Comparison of ENCODE assay signal across 18 cellular contexts in genomic region chr2:220966636-220967035, GRCh38.
DNase-seq lines count a peak whose midpoint lies in the region; ATAC-seq, FAIRE-seq and TF ChIP-seq lines count a peak whose summit lies in the region.
"Had no signal": no experiment of that assay in that cellular context is flagged by ENCODE, and none has a peak within 500 bp of the region (broad histone marks: within the 10 kb centered on the region; RNA-seq: fewer than 3 reads in every experiment).

No MANE protein-coding gene starts in this region.

- ATAC-seq in GM18870 (IDR thresholded peaks at IDR 0.05; ENCODE audit: unreplicated experiment): no peak
- ATAC-seq in GM19324 (IDR thresholded peaks at IDR 0.05; ENCODE audit: low FRiP score, unreplicated experiment): no peak
- ATAC-seq: sciatic nerve; stimulated activated naive CD8-positive, alpha-beta T cell treated with anti-CD3 and anti-CD28 coated beads, Interleukin-15, Interleukin-2, amounts not matched to agents 100 U/mL and 50 U/mL, for 24 hours had no signal

- TF ChIP-seq CTCF in epithelial cell of proximal tubule (conservative IDR thresholded peaks at IDR 0.05; ENCODE audit: low read depth, low read length): no peak

- no peak overlapping the region for H3K4me3 ChIP-seq in epithelial cell of proximal tubule (ENCODE audit: low read depth, low read length)
- H3K4me3 ChIP-seq: dorsolateral prefrontal cortex, neural progenitor cell had no signal

- DNase-seq in EL: peak; percentile 93
- peak; percentile 74 for DNase-seq in RCC 7860 (ENCODE audit: low spot score)
- peak; percentile 69 for DNase-seq in epithelial cell of proximal tubule (ENCODE audit: low read depth)
- DNase-seq in non-pigmented ciliary epithelial cell (ENCODE audit: low read depth): peak; percentile 82
- no peak for DNase-seq in activated effector memory CD4-positive, alpha-beta T cell treated with anti-CD3 and anti-CD28 coated beads, Interleukin-2, amount 50 U/mL, for 16 hours
- DNase-seq in activated effector memory CD4-positive, alpha-beta T cell treated with Interleukin-2 at 50 U/mL for 16 hours: no peak
- DNase-seq: activated CD4-positive, alpha-beta T cell treated with anti-CD3 and anti-CD28 coated beads, Interleukin-2, amount 10 ng/mL, durations not matched to agents 24 days and 14 days; activated T-cell treated with anti-CD3 and anti-CD28 coated beads, Interleukin-2, amount 50 U/mL, for 48 hours; amniotic stem cell; CD4-positive, alpha-beta T cell; dorsolateral prefrontal cortex; NCI-H1417; stimulated activated naive CD8-positive, alpha-beta T cell treated with anti-CD3 and anti-CD28 coated beads, Interleukin-15, Interleukin-2, amounts not matched to agents 100 U/mL and 50 U/mL, for 24 hours; T-helper 2 cell had no signal

- FAIRE-seq in RCC 7860 (lab: Jason Lieb, UNC): peak; percentile 85

Comparison
In these comparisons a context has a peak if more than half of its experiments do, and no peak if none do; other contexts are left out.
1. DNase-seq: peak in EL (single experiment), RCC 7860 (single experiment), epithelial cell of proximal tubule (single experiment) and non-pigmented ciliary epithelial cell (single experiment); none in activated effector memory CD4-positive, alpha-beta T cell treated with anti-CD3 and anti-CD28 coated beads, Interleukin-2, amount 50 U/mL, for 16 hours (single experiment) and activated effector memory CD4-positive, alpha-beta T cell treated with Interleukin-2 at 50 U/mL for 16 hours (single experiment).